18 cellular contexts compared by ENCODE assay signal in the genomic region with DNA sequence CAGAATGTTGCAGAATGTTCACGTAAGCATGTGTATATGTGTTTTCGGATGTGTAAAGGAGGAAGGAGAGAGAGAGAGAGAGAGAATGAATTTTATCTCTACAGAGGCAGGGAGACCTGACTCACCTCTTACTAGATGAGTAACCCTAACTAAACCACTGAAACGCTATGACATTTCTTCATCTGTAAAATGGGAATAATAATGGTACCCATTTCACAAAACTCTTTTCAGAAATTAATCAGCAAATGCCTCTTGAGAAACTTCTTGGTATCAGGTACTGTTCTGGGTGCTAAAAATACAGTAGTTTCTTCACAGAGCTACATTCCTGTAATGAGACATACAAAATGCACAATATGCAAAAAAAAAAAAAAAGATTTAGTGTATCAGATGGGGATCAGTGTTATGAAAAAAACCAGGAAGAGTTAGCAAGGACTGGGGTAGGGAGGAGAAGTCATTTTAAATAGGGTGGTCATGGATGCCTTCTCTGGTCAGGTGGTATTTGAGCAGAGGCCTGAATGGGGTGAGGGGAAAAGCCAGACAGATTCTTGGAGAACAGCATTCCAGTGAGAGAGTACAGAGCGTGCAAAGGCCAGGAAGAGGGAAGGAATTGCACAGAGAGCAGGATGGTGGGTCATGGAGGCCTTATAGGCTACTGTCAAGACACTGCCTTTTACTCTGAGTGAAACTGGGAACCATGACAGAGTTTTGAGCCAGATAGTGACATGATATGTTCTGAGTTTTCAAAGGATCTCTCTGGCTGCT.
DNase-seq lines count a peak whose midpoint lies in the region; ATAC-seq and TF ChIP-seq lines count a peak whose summit lies in the region.
"Had no signal": no experiment of that assay in that cellular context is flagged by ENCODE, and none has a peak within 500 bp of the region (broad histone marks: within the 10 kb centered on the region; RNA-seq: fewer than 3 reads in every experiment).

No MANE protein-coding gene starts in this region.

- H3K27ac Mint-ChIP-seq in activated T-helper 17 cell treated with anti-CD3 and anti-CD28 coated beads, Interleukin-2, amount 50 U/mL, for 72 hours = peak overlapping the region; percentile 99
- peak overlapping the region; percentile 38 for H3K27ac Mint-ChIP-seq in stimulated activated memory B cell treated with anti-CD40 and anti-IgM and Interleukin-4, amounts not matched to agents 10 μg/mL and 1 μg/mL and 100 μg/mL, for 72 hours
- peak overlapping the region in 1 of 9 donors; percentile 84 for H3K27ac Mint-ChIP-seq in naive thymus-derived CD4-positive, alpha-beta T cell
- H3K27ac Mint-ChIP-seq: CD8-positive, alpha-beta T cell had no signal

- H3K4me3 ChIP-seq in naive thymus-derived CD4-positive, alpha-beta T cell (ENCODE audit: low read length) = no peak overlapping the region
- H3K4me3 ChIP-seq: body of pancreas, HAP-1, K562, uterus had no signal

- no peaks in the 10 kb centered on the region for H3K36me3 Mint-ChIP-seq in activated T-helper 17 cell treated with anti-CD3 and anti-CD28 coated beads, Interleukin-2, amount 50 U/mL, for 72 hours (ENCODE audit: low read depth)
- H3K36me3 Mint-ChIP-seq in stimulated activated memory B cell treated with anti-CD40 and anti-IgM and Interleukin-4, amounts not matched to agents 10 μg/mL and 1 μg/mL and 100 μg/mL, for 72 hours = no peaks in the 10 kb centered on the region
- H3K36me3 Mint-ChIP-seq in naive thymus-derived CD4-positive, alpha-beta T cell = no peaks in the 10 kb centered on the region
- H3K36me3 Mint-ChIP-seq: CD8-positive, alpha-beta T cell; immature natural killer cell had no signal

- CTCF ChIA-PET in naive thymus-derived CD4-positive, alpha-beta T cell (lab: Charles Lee) = interaction anchor here (0.6 to 0.7 kb wide), 2 partner anchors 376 to 1012 kb away, joined by 3 read pairs; no protein-coding TSS in a partner anchor

- peak overlapping the region; percentile 80 for H3K4me3 Mint-ChIP-seq in activated T-helper 17 cell treated with anti-CD3 and anti-CD28 coated beads, Interleukin-2, amount 50 U/mL, for 72 hours
- H3K4me3 Mint-ChIP-seq in stimulated activated memory B cell treated with anti-CD40 and anti-IgM and Interleukin-4, amounts not matched to agents 10 μg/mL and 1 μg/mL and 100 μg/mL, for 72 hours = no peak overlapping the region
- H3K4me3 Mint-ChIP-seq in naive thymus-derived CD4-positive, alpha-beta T cell = peak overlapping the region in 2 of 10 donors; percentile 22 to 61
- H3K4me3 Mint-ChIP-seq: CD8-positive, alpha-beta T cell; immature natural killer cell had no signal

- no peaks in the 10 kb centered on the region for H3K9me3 ChIP-seq in naive thymus-derived CD4-positive, alpha-beta T cell (ENCODE audit: control insufficient read depth in 2 of 3, low read length in 3 of 3)
- H3K9me3 ChIP-seq: body of pancreas, HAP-1, uterus had no signal

- H3K27me3 Mint-ChIP-seq in activated T-helper 17 cell treated with anti-CD3 and anti-CD28 coated beads, Interleukin-2, amount 50 U/mL, for 72 hours = no peaks in the 10 kb centered on the region
- H3K27me3 Mint-ChIP-seq in stimulated activated memory B cell treated with anti-CD40 and anti-IgM and Interleukin-4, amounts not matched to agents 10 μg/mL and 1 μg/mL and 100 μg/mL, for 72 hours = no peaks in the 10 kb centered on the region
- no peaks in the 10 kb centered on the region for H3K27me3 Mint-ChIP-seq in naive thymus-derived CD4-positive, alpha-beta T cell

- no peaks in the 10 kb centered on the region for H3K27me3 ChIP-seq in naive thymus-derived CD4-positive, alpha-beta T cell (ENCODE audit: control insufficient read depth in 2 of 2, insufficient read depth in 2 of 2, low read length in 2 of 2)
- H3K27me3 ChIP-seq: body of pancreas, uterus had no signal

- DNase-seq in activated T-cell treated with anti-CD3 and anti-CD28 coated beads, Interleukin-2, amount 50 U/mL, for 48 hours = peak; percentile 17 to 20
- no peak for DNase-seq in activated T-cell treated with anti-CD3 and anti-CD28 coated beads for 4 hours
- no peak for DNase-seq in mucosa of gallbladder (ENCODE audit: low spot score)
- no peak for DNase-seq in naive thymus-derived CD4-positive, alpha-beta T cell
- DNase-seq: activated CD4-positive, alpha-beta T cell treated with anti-CD3 and anti-CD28 coated beads, Interleukin-2, amount 50 U/mL, for 4 hours; activated gamma-delta T cell treated with Interleukin-2 at 50 U/mL for 16 hours; cortex of kidney; SIG-M5; uterus had no signal

- H3K4me1 ChIP-seq in naive thymus-derived CD4-positive, alpha-beta T cell (ENCODE audit: control insufficient read depth in 2 of 2, insufficient read depth in 2 of 2, low read length in 2 of 2) = no peaks in the 10 kb centered on the region
- H3K4me1 ChIP-seq: HAP-1, uterus had no signal

- no peaks in the 10 kb centered on the region for H3K9me3 Mint-ChIP-seq in activated T-helper 17 cell treated with anti-CD3 and anti-CD28 coated beads, Interleukin-2, amount 50 U/mL, for 72 hours
- H3K9me3 Mint-ChIP-seq in stimulated activated memory B cell treated with anti-CD40 and anti-IgM and Interleukin-4, amounts not matched to agents 10 μg/mL and 1 μg/mL and 100 μg/mL, for 72 hours = no peaks in the 10 kb centered on the region
- H3K9me3 Mint-ChIP-seq in naive thymus-derived CD4-positive, alpha-beta T cell = peaks cover 0 to 2% (median 0%) of the 10 kb centered on the region in 11 donors
- H3K9me3 Mint-ChIP-seq: CD8-positive, alpha-beta T cell had no signal

- H3K4me1 Mint-ChIP-seq in activated T-helper 17 cell treated with anti-CD3 and anti-CD28 coated beads, Interleukin-2, amount 50 U/mL, for 72 hours = peaks cover 15% of the 10 kb centered on the region
- H3K4me1 Mint-ChIP-seq in stimulated activated memory B cell treated with anti-CD40 and anti-IgM and Interleukin-4, amounts not matched to agents 10 μg/mL and 1 μg/mL and 100 μg/mL, for 72 hours = peaks cover 11% of the 10 kb centered on the region
- H3K4me1 Mint-ChIP-seq in naive thymus-derived CD4-positive, alpha-beta T cell = peaks cover 0 to 16% (median 6%) of the 10 kb centered on the region in 7 donors

- intact Hi-C loops in naive thymus-derived CD4-positive, alpha-beta T cell (cut with micrococcal nuclease) = loop anchor here (2.0 to 10.0 kb wide), 2 partner anchors 257 to 361 kb away; a partner anchor contains a TSS

- H3K36me3 ChIP-seq in naive thymus-derived CD4-positive, alpha-beta T cell (ENCODE audit: control insufficient read depth in 2 of 3, insufficient read depth in 3 of 3, low read length in 3 of 3) = no peaks in the 10 kb centered on the region
- H3K36me3 ChIP-seq: HAP-1, uterus had no signal

- POLR2A ChIA-PET in naive thymus-derived CD4-positive, alpha-beta T cell (lab: Charles Lee) = no interaction called here

- no peak overlapping the region for H3K27ac ChIP-seq in naive thymus-derived CD4-positive, alpha-beta T cell (ENCODE audit: low read depth, low read length)
- H3K27ac ChIP-seq: body of pancreas, uterus had no signal

- peak; percentile 41 for ATAC-seq in HG03095 (IDR thresholded peaks at IDR 0.05; ENCODE audit: unreplicated experiment)
- peak; percentile 78 for ATAC-seq in activated T-helper 17 cell treated with anti-CD3 and anti-CD28 coated beads, Interleukin-2, amount 50 U/mL, for 72 hours (replicated peaks)
- ATAC-seq in stimulated activated memory B cell treated with anti-CD40 and anti-IgM and Interleukin-4, amounts not matched to agents 10 μg/mL and 1 μg/mL and 100 μg/mL, for 72 hours = peak; percentile 61
- no peak; the same call in 2 of the 3 replicates for ATAC-seq in SK-N-SH treated with all-trans-retinoic acid at 6 μM for 48 hours
- ATAC-seq in naive thymus-derived CD4-positive, alpha-beta T cell = no peak

TF ChIP-seq in SK-N-SH treated with all-trans-retinoic acid at 6 μM for 48 hours, 23 proteins besides CTCF, POLR2A, EP300 and RAD21 (continues in another document):
- TF ChIP-seq PPARA (CRISPR knock-in tag; IDR thresholded peaks at IDR 0.05; ENCODE audit: borderline replicate concordance) (no peak), TCF4 (CRISPR knock-in tag; IDR thresholded peaks at IDR 0.05; ENCODE audit: borderline replicate concordance) (no peak), ZFP3 (CRISPR knock-in tag; IDR thresholded peaks at IDR 0.05) (no peak)
- TF ChIP-seq, protein P1, sequence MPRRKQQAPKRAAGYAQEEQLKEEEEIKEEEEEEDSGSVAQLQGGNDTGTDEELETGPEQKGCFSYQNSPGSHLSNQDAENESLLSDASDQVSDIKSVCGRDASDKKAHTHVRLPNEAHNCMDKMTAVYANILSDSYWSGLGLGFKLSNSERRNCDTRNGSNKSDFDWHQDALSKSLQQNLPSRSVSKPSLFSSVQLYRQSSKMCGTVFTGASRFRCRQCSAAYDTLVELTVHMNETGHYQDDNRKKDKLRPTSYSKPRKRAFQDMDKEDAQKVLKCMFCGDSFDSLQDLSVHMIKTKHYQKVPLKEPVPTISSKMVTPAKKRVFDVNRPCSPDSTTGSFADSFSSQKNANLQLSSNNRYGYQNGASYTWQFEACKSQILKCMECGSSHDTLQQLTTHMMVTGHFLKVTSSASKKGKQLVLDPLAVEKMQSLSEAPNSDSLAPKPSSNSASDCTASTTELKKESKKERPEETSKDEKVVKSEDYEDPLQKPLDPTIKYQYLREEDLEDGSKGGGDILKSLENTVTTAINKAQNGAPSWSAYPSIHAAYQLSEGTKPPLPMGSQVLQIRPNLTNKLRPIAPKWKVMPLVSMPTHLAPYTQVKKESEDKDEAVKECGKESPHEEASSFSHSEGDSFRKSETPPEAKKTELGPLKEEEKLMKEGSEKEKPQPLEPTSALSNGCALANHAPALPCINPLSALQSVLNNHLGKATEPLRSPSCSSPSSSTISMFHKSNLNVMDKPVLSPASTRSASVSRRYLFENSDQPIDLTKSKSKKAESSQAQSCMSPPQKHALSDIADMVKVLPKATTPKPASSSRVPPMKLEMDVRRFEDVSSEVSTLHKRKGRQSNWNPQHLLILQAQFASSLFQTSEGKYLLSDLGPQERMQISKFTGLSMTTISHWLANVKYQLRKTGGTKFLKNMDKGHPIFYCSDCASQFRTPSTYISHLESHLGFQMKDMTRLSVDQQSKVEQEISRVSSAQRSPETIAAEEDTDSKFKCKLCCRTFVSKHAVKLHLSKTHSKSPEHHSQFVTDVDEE (CRISPR knock-in tag; IDR thresholded peaks at IDR 0.05) = no peak
- TF ChIP-seq, protein P2, sequence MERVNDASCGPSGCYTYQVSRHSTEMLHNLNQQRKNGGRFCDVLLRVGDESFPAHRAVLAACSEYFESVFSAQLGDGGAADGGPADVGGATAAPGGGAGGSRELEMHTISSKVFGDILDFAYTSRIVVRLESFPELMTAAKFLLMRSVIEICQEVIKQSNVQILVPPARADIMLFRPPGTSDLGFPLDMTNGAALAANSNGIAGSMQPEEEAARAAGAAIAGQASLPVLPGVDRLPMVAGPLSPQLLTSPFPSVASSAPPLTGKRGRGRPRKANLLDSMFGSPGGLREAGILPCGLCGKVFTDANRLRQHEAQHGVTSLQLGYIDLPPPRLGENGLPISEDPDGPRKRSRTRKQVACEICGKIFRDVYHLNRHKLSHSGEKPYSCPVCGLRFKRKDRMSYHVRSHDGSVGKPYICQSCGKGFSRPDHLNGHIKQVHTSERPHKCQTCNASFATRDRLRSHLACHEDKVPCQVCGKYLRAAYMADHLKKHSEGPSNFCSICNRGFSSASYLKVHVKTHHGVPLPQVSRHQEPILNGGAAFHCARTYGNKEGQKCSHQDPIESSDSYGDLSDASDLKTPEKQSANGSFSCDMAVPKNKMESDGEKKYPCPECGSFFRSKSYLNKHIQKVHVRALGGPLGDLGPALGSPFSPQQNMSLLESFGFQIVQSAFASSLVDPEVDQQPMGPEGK (CRISPR knock-in tag; IDR thresholded peaks at IDR 0.05; ENCODE audit: borderline replicate concordance) = no peak

Comparison
In these comparisons a context has a peak if more than half of its experiments do, and no peak if none do; other contexts are left out.
1. DNase-seq: peak in activated T-cell treated with anti-CD3 and anti-CD28 coated beads, Interleukin-2, amount 50 U/mL, for 48 hours (2 of 2); none in activated T-cell treated with anti-CD3 and anti-CD28 coated beads for 4 hours (single experiment), mucosa of gallbladder (single experiment) and naive thymus-derived CD4-positive, alpha-beta T cell (0 of 9).
2. ATAC-seq: peak in HG03095 (single experiment), activated T-helper 17 cell treated with anti-CD3 and anti-CD28 coated beads, Interleukin-2, amount 50 U/mL, for 72 hours (single experiment) and stimulated activated memory B cell treated with anti-CD40 and anti-IgM and Interleukin-4, amounts not matched to agents 10 μg/mL and 1 μg/mL and 100 μg/mL, for 72 hours (single experiment); none in SK-N-SH treated with all-trans-retinoic acid at 6 μM for 48 hours (single experiment) and naive thymus-derived CD4-positive, alpha-beta T cell (single experiment).